Comparison of ENCODE assay signal across 1 cellular context in genomic region chr22:20186183-20186870, GRCh38.
TF ChIP-seq lines count a peak whose summit lies in the region.

No MANE protein-coding gene starts in this region.

TF ChIP-seq in K562, 482 proteins besides CTCF, POLR2A, EP300 and RAD21 (continued from another document):
- TF ChIP-seq BCLAF1 (IDR thresholded peaks at IDR 0.05; ENCODE audit: borderline replicate concordance in 1 of 2, control insufficient read depth in 1 of 2, low read depth in 2 of 2, low read length in 1 of 2), result no peak
- no peak for TF ChIP-seq SMARCE1 (IDR thresholded peaks at IDR 0.05)
- no peak for TF ChIP-seq ZNF511 (CRISPR knock-in tag; IDR thresholded peaks at IDR 0.05)
- TF ChIP-seq ARHGAP35 (IDR thresholded peaks at IDR 0.05; ENCODE audit: partially characterized antibody), result no peak
- TF ChIP-seq GTF3C2 (IDR thresholded peaks at IDR 0.05; ENCODE audit: borderline replicate concordance, extremely low read depth, insufficient read length), result no peak
- peak; percentile 48; the same call in 1 of the 2 replicates for TF ChIP-seq IRF2 (CRISPR knock-in tag; IDR thresholded peaks at IDR 0.05)
- TF ChIP-seq ZNF311 (CRISPR knock-in tag; IDR thresholded peaks at IDR 0.05), result no peak
- no peak for TF ChIP-seq TFE3 (CRISPR knock-in tag; IDR thresholded peaks at IDR 0.05)
- TF ChIP-seq HNRNPH1 (optimal IDR thresholded peaks at IDR 0.05; ENCODE audit: low read depth, low read length), result no peak
- no peak for TF ChIP-seq TEAD4 (IDR thresholded peaks at IDR 0.05; ENCODE audit: low read length)
- TF ChIP-seq TEAD4 (CRISPR knock-in tag; IDR thresholded peaks at IDR 0.05; ENCODE audit: borderline replicate concordance), result no peak
- no peak for TF ChIP-seq IRF9 (tag; IDR thresholded peaks at IDR 0.05)
- no peak for TF ChIP-seq KAT7 (CRISPR knock-in tag; IDR thresholded peaks at IDR 0.05; ENCODE audit: borderline replicate concordance)
- no peak for TF ChIP-seq ZNF583 (CRISPR knock-in tag; IDR thresholded peaks at IDR 0.05)
- TF ChIP-seq RFX5 (IDR thresholded peaks at IDR 0.05; ENCODE audit: low read depth, low read length), result no peak
- TF ChIP-seq MAFG (tag; conservative IDR thresholded peaks at IDR 0.05), result no peak
- no peak for TF ChIP-seq ERF (CRISPR knock-in tag; IDR thresholded peaks at IDR 0.05)
- no peak for TF ChIP-seq KLF13 (tag; IDR thresholded peaks at IDR 0.05; ENCODE audit: borderline replicate concordance, low read depth)
- TF ChIP-seq UBTF (IDR thresholded peaks at IDR 0.05; ENCODE audit: borderline replicate concordance in 1 of 2, low read depth in 2 of 2, low read length in 2 of 2), result peak in 1 of 2 experiments; percentile 49; a peak in 1 of 4 replicates
- TF ChIP-seq PKNOX1 (IDR thresholded peaks at IDR 0.05), result no peak
- TF ChIP-seq ZFX (CRISPR knock-in tag; IDR thresholded peaks at IDR 0.05), result no peak
- TF ChIP-seq ZNF24 (IDR thresholded peaks at IDR 0.05), result no peak
- TF ChIP-seq MBD1 (CRISPR knock-in tag; IDR thresholded peaks at IDR 0.05), result no peak
- TF ChIP-seq ZNF354B (CRISPR knock-in tag; IDR thresholded peaks at IDR 0.05), result no peak
- 0 out of 2 replicates have a peak, but pooled peaks have one; percentile 18 for TF ChIP-seq ZBED1 (IDR thresholded peaks at IDR 0.05)
- TF ChIP-seq EZH2 (IDR thresholded peaks at IDR 0.05; ENCODE audit: borderline replicate concordance, low read depth, low read length), result no peak
